11 cellular contexts compared by ENCODE assay signal in genomic region chr2:15938803-15939555, GRCh38. TPM values are rescaled to one million over a fixed set of nuclear protein-coding genes. Genes with fewer than 3 reads are reported as not detected.
DNase-seq lines count a peak whose midpoint lies in the region; ATAC-seq and TF ChIP-seq lines count a peak whose summit lies in the region.
"Had no signal": no experiment of that assay in that cellular context is flagged by ENCODE, and none has a peak within 500 bp of the region (broad histone marks: within the 10 kb centered on the region; RNA-seq: fewer than 3 reads in every experiment).

No MANE protein-coding gene starts in this region.

- CTCF ChIA-PET in CD4-positive, alpha-beta memory T cell (lab: Charles Lee; ENCODE audit: partially characterized antibody) = interaction anchor here (0.8 to 2.0 kb wide), 10 partner anchors 9 to 818 kb away, joined by 3 to 26 read pairs (median 4); no protein-coding TSS in a partner anchor

- no peak for DNase-seq in CD4-positive, alpha-beta memory T cell
- no peak for DNase-seq in hepatocyte (ENCODE audit: low spot score)
- DNase-seq in neural progenitor cell (ENCODE audit: low spot score) = no peak
- no peak for DNase-seq in SHP77 treated with DMSO at 0.1 percent for 48 hours (lab: John Stamatoyannopoulos, UW)
- DNase-seq in NCI-H2081 treated with DMSO at 0.1 percent for 48 hours (lab: John Stamatoyannopoulos, UW) = no peak
- DNase-seq in transverse colon = no peak
- DNase-seq: NCI-H1417 treated with DMSO at 0.1 percent for 48 hours had no signal

- intact Hi-C loops in CD4-positive, alpha-beta memory T cell (cut with micrococcal nuclease) = loop anchor here (1.0 kb wide), 1 partner anchor 670 kb away; no protein-coding TSS in a partner anchor
- intact Hi-C loops in transverse colon (cut with DNase I; ENCODE audit: low total_unique reads) = no loop called here

- in situ Hi-C loops in transverse colon (cut with MboI; ENCODE audit: low pct_ligation_motif_present in 1 of 4, low pct_unique_long_range_greater_than_20kb in 1 of 4, low sequenced_read_pairs in 3 of 4) = loop anchor here (10.0 to 25.0 kb wide), 7 partner anchors 302 to 823 kb away; no protein-coding TSS in a partner anchor

- no peak overlapping the region for H2AFZ ChIP-seq in Loucy (ENCODE audit: low read length)
- H2AFZ ChIP-seq in hepatocyte = peak overlapping the region; percentile 55
- peak overlapping the region; percentile 35 for H2AFZ ChIP-seq in neural progenitor cell (replicated peaks)

- H3K4me2 ChIP-seq in Loucy (ENCODE audit: low read depth, low read length, poor library complexity, severe bottlenecking) (peak overlapping the region; percentile 70), hepatocyte (peak overlapping the region; percentile 98), neural progenitor cell (peak overlapping the region; percentile 90)

- ATAC-seq in GM21723 (IDR thresholded peaks at IDR 0.05; ENCODE audit: unreplicated experiment) = no peak

- H3F3A ChIP-seq in Loucy (ENCODE audit: low read depth) (no peaks in the 10 kb centered on the region), neural progenitor cell (ENCODE audit: low read depth) (peaks cover 34% of the 10 kb centered on the region)

- no peak for TF ChIP-seq CTCF in Loucy (conservative IDR thresholded peaks at IDR 0.05; ENCODE audit: low read length)
- no peak for TF ChIP-seq CTCF in hepatocyte (IDR thresholded peaks at IDR 0.05; ENCODE audit: poor library complexity)
- TF ChIP-seq CTCF in neural progenitor cell (IDR thresholded peaks at IDR 0.05) = no peak
- no peak for TF ChIP-seq CTCF in transverse colon (IDR thresholded peaks at IDR 0.05)

- H3K27ac ChIP-seq in CD4-positive, alpha-beta memory T cell (ENCODE audit: low read depth, low read length) = no peak overlapping the region
- no peak overlapping the region for H3K27ac ChIP-seq in hepatocyte
- no peak overlapping the region for H3K27ac ChIP-seq in neural progenitor cell
- H3K27ac ChIP-seq in transverse colon = no peak overlapping the region
- H3K27ac ChIP-seq: ovary had no signal

- H3K9me2 ChIP-seq in Loucy (replicated peaks; ENCODE audit: low read depth, low read length) = no peaks in the 10 kb centered on the region
- no peaks in the 10 kb centered on the region for H3K9me2 ChIP-seq in hepatocyte (replicated peaks; ENCODE audit: insufficient read depth)

- H3K9me3 Mint-ChIP-seq in CD4-positive, alpha-beta memory T cell = no peaks in the 10 kb centered on the region
- H3K9me3 Mint-ChIP-seq in neural progenitor cell = peaks cover 4% of the 10 kb centered on the region

- no peaks in the 10 kb centered on the region for H3K9me3 ChIP-seq in CD4-positive, alpha-beta memory T cell (ENCODE audit: control insufficient read depth in 1 of 2, low read length in 2 of 2)
- H3K9me3 ChIP-seq in Loucy (ENCODE audit: insufficient read depth, low read depth, low read length) = no peaks in the 10 kb centered on the region
- H3K9me3 ChIP-seq in hepatocyte (ENCODE audit: low read depth) = no peaks in the 10 kb centered on the region
- H3K9me3 ChIP-seq in neural progenitor cell (ENCODE audit: low read depth) = no peaks in the 10 kb centered on the region
- no peaks in the 10 kb centered on the region for H3K9me3 ChIP-seq in transverse colon
- H3K9me3 ChIP-seq: ovary had no signal

- peaks cover 35% of the 10 kb centered on the region for H3K79me2 ChIP-seq in Loucy (ENCODE audit: insufficient read depth, low read length)
- H3K79me2 ChIP-seq in hepatocyte = peaks cover 24% of the 10 kb centered on the region
- peaks cover 37% of the 10 kb centered on the region for H3K79me2 ChIP-seq in neural progenitor cell (ENCODE audit: low read depth)

- WGBS in hepatocyte (ENCODE audit: low lambda C conversion rate, missing lambda C conversion rate) = 66% methylated on average over 8 of the region's 8 CpGs
- WGBS in transverse colon (ENCODE audit: low coverage in 1 of 2), 2 donors = 64 to 67% methylated on average over 8 of the region's 8 CpGs

- peaks cover 40 to 46% of the 10 kb centered on the region in 2 donors for H3K27me3 Mint-ChIP-seq in CD4-positive, alpha-beta memory T cell
- H3K27me3 Mint-ChIP-seq in neural progenitor cell (ENCODE audit: insufficient read depth, low read depth) = peaks cover 8% of the 10 kb centered on the region

- H3K9ac ChIP-seq in Loucy (ENCODE audit: low read depth, low read length, poor library complexity, severe bottlenecking) (peak overlapping the region; percentile 93), neural progenitor cell (no peak overlapping the region)

- no peaks in the 10 kb centered on the region for H3K36me3 ChIP-seq in CD4-positive, alpha-beta memory T cell (ENCODE audit: insufficient read depth, low read length)
- H3K36me3 ChIP-seq in Loucy (ENCODE audit: insufficient read depth, low read length) (peaks cover 10% of the 10 kb centered on the region; the same call in 1 of the 2 replicates), hepatocyte (replicated peaks; ENCODE audit: insufficient read depth, low read depth) (no peaks in the 10 kb centered on the region), neural progenitor cell (no peaks in the 10 kb centered on the region), transverse colon (no peaks in the 10 kb centered on the region)
- H3K36me3 ChIP-seq: ovary had no signal

- TF ChIP-seq EP300 in transverse colon (IDR thresholded peaks at IDR 0.05; ENCODE audit: low read depth) = no peak

- H3K4me3 Mint-ChIP-seq in CD4-positive, alpha-beta memory T cell = peak overlapping the region; percentile 9 to 65 (median 44)
- peak overlapping the region; percentile 98 for H3K4me3 Mint-ChIP-seq in neural progenitor cell

- H3K4me1 Mint-ChIP-seq in CD4-positive, alpha-beta memory T cell = peaks cover 7 to 32% (median 22%) of the 10 kb centered on the region in 4 donors
- H3K4me1 Mint-ChIP-seq in neural progenitor cell = peaks cover 25% of the 10 kb centered on the region

- POLR2A ChIA-PET in CD4-positive, alpha-beta memory T cell (lab: Charles Lee; ENCODE audit: partially characterized antibody) = no interaction called here

- no peak overlapping the region for H3K4me3 ChIP-seq in CD4-positive, alpha-beta memory T cell (ENCODE audit: low read length in 2 of 2)
- H3K4me3 ChIP-seq in Loucy (ENCODE audit: low read length, poor library complexity, severe bottlenecking) (peak overlapping the region; percentile 85), hepatocyte (peak overlapping the region; percentile 56), neural progenitor cell (peak overlapping the region; percentile 78), transverse colon (no peak overlapping the region)

- peak overlapping the region in 2 of 7 donors; percentile 36 to 71 for H3K27ac Mint-ChIP-seq in CD4-positive, alpha-beta memory T cell
- peak overlapping the region; percentile 19 for H3K27ac Mint-ChIP-seq in neural progenitor cell
- H3K27ac Mint-ChIP-seq: CD8-positive, alpha-beta memory T cell had no signal

- no peak for TF ChIP-seq POLR2A in transverse colon (IDR thresholded peaks at IDR 0.05)

- no peaks in the 10 kb centered on the region for H3K36me3 Mint-ChIP-seq in CD4-positive, alpha-beta memory T cell
- peaks cover 10% of the 10 kb centered on the region for H3K36me3 Mint-ChIP-seq in neural progenitor cell
- H3K36me3 Mint-ChIP-seq: CD8-positive, alpha-beta memory T cell had no signal

- peaks cover 4% of the 10 kb centered on the region for H3K27me3 ChIP-seq in CD4-positive, alpha-beta memory T cell (ENCODE audit: insufficient read depth, low read length)
- H3K27me3 ChIP-seq in Loucy (ENCODE audit: insufficient read depth, low read length, poor library complexity, severe bottlenecking) = peaks cover 8% of the 10 kb centered on the region
- no peaks in the 10 kb centered on the region for H3K27me3 ChIP-seq in hepatocyte
- H3K27me3 ChIP-seq in neural progenitor cell = no peaks in the 10 kb centered on the region
- peaks cover 42% of the 10 kb centered on the region for H3K27me3 ChIP-seq in transverse colon
- H3K27me3 ChIP-seq: ovary had no signal

- peaks cover 24% of the 10 kb centered on the region for H3K4me1 ChIP-seq in CD4-positive, alpha-beta memory T cell (ENCODE audit: insufficient read depth, low read length)
- H3K4me1 ChIP-seq in Loucy (ENCODE audit: insufficient read depth, low read length, poor library complexity, severe bottlenecking) (peaks cover 8% of the 10 kb centered on the region), hepatocyte (ENCODE audit: insufficient read depth) (peaks cover 6% of the 10 kb centered on the region), neural progenitor cell (peaks cover 16% of the 10 kb centered on the region), transverse colon (peaks cover 12 to 45% (median 34%) of the 10 kb centered on the region in 4 donors)

- peaks cover 16% of the 10 kb centered on the region for H4K20me1 ChIP-seq in Loucy (ENCODE audit: insufficient read depth, low read length, poor library complexity, severe bottlenecking)
- no peaks in the 10 kb centered on the region for H4K20me1 ChIP-seq in hepatocyte (ENCODE audit: insufficient read depth, poor library complexity, severe bottlenecking)
- peaks cover 12% of the 10 kb centered on the region for H4K20me1 ChIP-seq in neural progenitor cell (ENCODE audit: low read depth)

RNA-seq across cellular contexts. Expression of gene MYCN, which starts 1.4 kb away (rescaled TPM):
- under 1 TPM in 1 of 2 experiments, not detected in 1; 0.15 TPM for total RNA-seq in CD4-positive, alpha-beta memory T cell
- not detected for polyA plus RNA-seq in CD4-positive, alpha-beta memory T cell
- total RNA-seq in hepatocyte = 14.6 and 16.7 TPM in 2 replicates
- 8.9 and 10.8 TPM in 2 replicates for polyA plus RNA-seq in hepatocyte
- total RNA-seq in neural progenitor cell (ENCODE audit: low replicate concordance) = 24.7 and 26.7 TPM in 2 replicates
- total RNA-seq in transverse colon = 1 to 10 TPM in 1 of 4 donors, under 1 TPM in 2, not detected in 1; 0.48 to 7.0 (median 0.82) TPM
- total RNA-seq: CD8-positive, alpha-beta memory T cell had no signal
- polyA plus RNA-seq: CD8-positive, alpha-beta memory T cell had no signal

Comparison
In these comparisons a context has a peak if more than half of its experiments do, and no peak if none do; other contexts are left out.
1. H3K4me3 ChIP-seq: peak in Loucy (single experiment), hepatocyte (single experiment) and neural progenitor cell (single experiment); none in CD4-positive, alpha-beta memory T cell (0 of 2) and transverse colon (0 of 4).
2. Peak in every context shown above with its lines, with median percentiles within 50 percentile points of each other: H3K4me2 ChIP-seq.